In genomic region chr16:72467157-72467759, GRCh38 we compare ENCODE assay signal across 9 cellular contexts.
DNase-seq lines count a peak whose midpoint lies in the region; ATAC-seq, FAIRE-seq and TF ChIP-seq lines count a peak whose summit lies in the region.
"Had no signal": no experiment of that assay in that cellular context is flagged by ENCODE, and none has a peak within 500 bp of the region (broad histone marks: within the 10 kb centered on the region; RNA-seq: fewer than 3 reads in every experiment).

No MANE protein-coding gene starts in this region.

- TF ChIP-seq CTCF in GM12878 (IDR thresholded peaks at IDR 0.05 in 2 of 3, conservative IDR thresholded peaks at IDR 0.05 in 1 of 3; ENCODE audit: control insufficient read depth in 2 of 3, extremely low read depth in 1 of 3, insufficient read depth in 1 of 3, low read depth in 3 of 3, low read length in 3 of 3) (peak; percentile 49 to 67 (median 58); a peak in 5 of 6 replicates), liver (IDR thresholded peaks at IDR 0.05; ENCODE audit: low read depth, low read length, missing input control) (peak; percentile 40)

- H3K27ac ChIP-seq in GM23248 (no peak overlapping the region), GM12878 (ENCODE audit: control insufficient read depth, insufficient read depth) (no peak overlapping the region), liver (ENCODE audit: low read depth in 1 of 2, low read length in 2 of 2) (no peak overlapping the region)
- H3K27ac ChIP-seq: epithelial cell of prostate had no signal

- RAD21 ChIA-PET in GM12878 (lab: Charles Lee; ENCODE audit: unreplicated experiment): interaction anchor here (0.6 to 2.2 kb wide), 6 partner anchors 67 to 517 kb away, joined by 3 to 24 read pairs (median 7); no protein-coding TSS in a partner anchor

- SMC1A ChIA-PET in GM12878 (lab: Charles Lee; ENCODE audit: uncharacterized antibody, unreplicated experiment): interaction anchor here (0.6 to 2.4 kb wide), 15 partner anchors 9 to 1558 kb away, joined by 3 to 38 read pairs (median 4); no protein-coding TSS in a partner anchor

- no peak overlapping the region for H3K4me3 Mint-ChIP-seq in T-cell

- H3K79me2 ChIP-seq in GM23248 (ENCODE audit: insufficient read depth): no peaks in the 10 kb centered on the region
- no peaks in the 10 kb centered on the region for H3K79me2 ChIP-seq in GM12878 (ENCODE audit: control insufficient read depth, insufficient read depth, low read length)

- no peak overlapping the region for H3K9ac ChIP-seq in GM23248
- H3K9ac ChIP-seq in GM12878 (ENCODE audit: control insufficient read depth, insufficient read depth, low read length): no peak overlapping the region
- H3K9ac ChIP-seq in liver (ENCODE audit: low read depth in 1 of 2, low read length in 2 of 2): no peak overlapping the region

- H3K9me3 ChIP-seq in GM23248 (ENCODE audit: low read depth): no peaks in the 10 kb centered on the region
- H3K9me3 ChIP-seq in GM12878 (replicated peaks; ENCODE audit: control insufficient read depth, insufficient read depth, low read length): no peaks in the 10 kb centered on the region
- H3K9me3 ChIP-seq in liver (ENCODE audit: control insufficient read depth in 4 of 4, low read length in 3 of 4): no peaks in the 10 kb centered on the region

- H3K4me2 ChIP-seq in GM23248 (ENCODE audit: unreplicated experiment) (no peak overlapping the region), GM12878 (ENCODE audit: control insufficient read depth, insufficient read depth) (no peak overlapping the region)

- in situ Hi-C loops in GM23248 (cut with MboI) (loop anchor here (5.0 to 10.0 kb wide), 2 partner anchors 220 to 342 kb away; no protein-coding TSS in a partner anchor), GM12878 (cut with MboI) (no loop called here)

- WGBS in GM23248 (ENCODE audit: low coverage in 1 of 2, low lambda C conversion rate in 2 of 2, missing lambda C conversion rate in 2 of 2), 2 experiments: 21 to 24% methylated on average over 3 of the region's 3 CpGs
- WGBS in GM12878 (ENCODE audit: insufficient coverage, insufficient replicate concordance, low lambda C conversion rate, missing lambda C conversion rate): 10% methylated on average over 3 of the region's 3 CpGs
- WGBS in liver: 36% methylated on average over 3 of the region's 3 CpGs

- DNase-seq in AML-193 (lab: John Stamatoyannopoulos, UW) (peak; percentile 58 to 60), GM23248 (peak; percentile 72), NCI-H2171 (lab: John Stamatoyannopoulos, UW) (peak; percentile 58), GM12878 (ENCODE audit: low read depth, low spot score) (no peak), T-cell (no peak)
- DNase-seq in activated CD4-positive, alpha-beta T cell treated with anti-CD3 and anti-CD28 coated beads, Interleukin-2, amount 50 U/mL, for 48 hours: no peak

- H3K9me2 ChIP-seq in GM23248 (ENCODE audit: insufficient read depth): no peaks in the 10 kb centered on the region

- H3K36me3 Mint-ChIP-seq in T-cell: no peaks in the 10 kb centered on the region

- no peak for TF ChIP-seq EP300 in GM12878 (IDR thresholded peaks at IDR 0.05; ENCODE audit: borderline replicate concordance in 1 of 2, control insufficient read depth in 1 of 2, low read depth in 2 of 2, low read length in 2 of 2)

- no peak for TF ChIP-seq POLR2A in GM12878 (IDR thresholded peaks at IDR 0.05; ENCODE audit: low read depth, low read length)

- no TSS peak for BruUV-seq in GM12878 (replicated peaks; lab: Mats Ljungman, UMichigan)

- H3K27me3 ChIP-seq in GM23248 (replicated peaks; ENCODE audit: insufficient read depth): no peaks in the 10 kb centered on the region
- H3K27me3 ChIP-seq in GM12878 (replicated peaks in 1 of 2; ENCODE audit: control insufficient read depth in 2 of 2, insufficient read depth in 2 of 2, low read length in 1 of 2): no peaks in the 10 kb centered on the region
- H3K27me3 ChIP-seq in liver (ENCODE audit: control insufficient read depth in 4 of 4, insufficient read depth in 4 of 4, low read length in 3 of 4): no peaks in the 10 kb centered on the region

- CTCF ChIA-PET in GM12878 (lab: Yijun Ruan, JAX) (interaction anchor here (0.6 to 5.3 kb wide), 18 partner anchors 8 to 1413 kb away, joined by 3 to 92 read pairs (median 3); no protein-coding TSS in a partner anchor), T-cell (lab: Charles Lee) (interaction anchor here in 1 of 2 donors (1.0 kb wide), 1 partner anchor 67 kb away, joined by 3 read pairs; no protein-coding TSS in a partner anchor)

- FAIRE-seq in GM12878 (lab: Jason Lieb, UNC): peak; percentile 47

- peak; percentile 84 for ATAC-seq in GM12878
- no peak for ATAC-seq in GM21786 (IDR thresholded peaks at IDR 0.05; ENCODE audit: unreplicated experiment)
- no peak for ATAC-seq in T-cell (replicated peaks in 1 of 4)

- no peaks in the 10 kb centered on the region for H3K27me3 Mint-ChIP-seq in T-cell

- TF ChIP-seq RAD21 in GM12878 (IDR thresholded peaks at IDR 0.05; ENCODE audit: insufficient read depth, low read depth, low read length): peak; percentile 79
- TF ChIP-seq RAD21 in liver (IDR thresholded peaks at IDR 0.05): peak; percentile 83 to 88

- no peak overlapping the region for H3K27ac Mint-ChIP-seq in T-cell

- no peaks in the 10 kb centered on the region for H3F3A ChIP-seq in GM23248 (ENCODE audit: insufficient read depth)

- intact Hi-C loops in GM12878 (cut with micrococcal nuclease; ENCODE audit: unreplicated experiment): loop anchor here (1.0 to 5.0 kb wide), 4 partner anchors 65 to 400 kb away; no protein-coding TSS in a partner anchor

- peaks cover 17% of the 10 kb centered on the region; the same call in 1 of the 2 replicates for H3K4me1 ChIP-seq in GM23248 (ENCODE audit: insufficient read depth)
- H3K4me1 ChIP-seq in GM12878 (ENCODE audit: control insufficient read depth, insufficient read depth, low read length): no peaks in the 10 kb centered on the region
- no peaks in the 10 kb centered on the region for H3K4me1 ChIP-seq in liver (ENCODE audit: control insufficient read depth in 4 of 4, insufficient read depth in 4 of 4, low read length in 3 of 4)

- no peaks in the 10 kb centered on the region for H3K4me1 Mint-ChIP-seq in T-cell

- H3K36me3 ChIP-seq in GM23248 (ENCODE audit: low read depth): no peaks in the 10 kb centered on the region
- no peaks in the 10 kb centered on the region for H3K36me3 ChIP-seq in GM12878 (ENCODE audit: control insufficient read depth in 2 of 2, insufficient read depth in 2 of 2, low read length in 1 of 2)
- H3K36me3 ChIP-seq in liver (ENCODE audit: control insufficient read depth in 4 of 4, insufficient read depth in 3 of 4, low read depth in 1 of 4, low read length in 3 of 4): no peaks in the 10 kb centered on the region

- H2AFZ ChIP-seq in GM23248 (no peak overlapping the region), GM12878 (ENCODE audit: control insufficient read depth, low read depth, low read length) (no peak overlapping the region)

- peaks cover 0 to 4% (median 3%) of the 10 kb centered on the region in 3 donors for H3K9me3 Mint-ChIP-seq in T-cell

- H4K20me1 ChIP-seq in GM23248 (ENCODE audit: insufficient read depth): no peaks in the 10 kb centered on the region
- H4K20me1 ChIP-seq in GM12878 (ENCODE audit: control insufficient read depth, insufficient read depth): no peaks in the 10 kb centered on the region

- POLR2A ChIA-PET in GM12878 (lab: Charles Lee): no interaction called here
- POLR2A ChIA-PET in T-cell (lab: Charles Lee): no interaction called here

- H3K4me3 ChIP-seq in GM23248 (no peak overlapping the region), GM12878 (no peak overlapping the region), liver (ENCODE audit: low read depth in 1 of 3, low read length in 3 of 3) (no peak overlapping the region)

TF ChIP-seq in GM12878, 131 proteins besides CTCF, POLR2A, EP300 and RAD21:
- TF ChIP-seq ZNF384 (IDR thresholded peaks at IDR 0.05; ENCODE audit: borderline replicate concordance, low read depth, low read length): peak; percentile 84
- no peak for TF ChIP-seq NFXL1 (IDR thresholded peaks at IDR 0.05; ENCODE audit: borderline replicate concordance)
- peak; percentile 73; the same call in 1 of the 2 replicates for TF ChIP-seq SMC3 (IDR thresholded peaks at IDR 0.05; ENCODE audit: borderline replicate concordance, low read length)
- TF ChIP-seq ZZZ3 (IDR thresholded peaks at IDR 0.05; ENCODE audit: control insufficient read depth, insufficient read length, low read depth): no peak
- TF ChIP-seq YY1 (IDR thresholded peaks at IDR 0.05; ENCODE audit: low read depth, low read length): 0 out of 2 replicates have a peak, but pooled peaks have one; percentile 35

TF ChIP-seq in liver, 16 proteins besides CTCF, POLR2A, EP300 and RAD21:
- TF ChIP-seq HNF4A (conservative IDR thresholded peaks at IDR 0.05) (peak in 1 of 2 donors; percentile 11), GABPA (IDR thresholded peaks at IDR 0.05 in 1 of 2, conservative IDR thresholded peaks at IDR 0.05 in 1 of 2) (no peak), EGR1 (IDR thresholded peaks at IDR 0.05; ENCODE audit: low read depth in 2 of 2) (no peak), FOXA2 (IDR thresholded peaks at IDR 0.05) (no peak)
TF ChIP-seq in liver: peak in this region for 1.

Comparison
In these comparisons a context has a peak if more than half of its experiments do, and no peak if none do; other contexts are left out.
1. DNase-seq: peak in AML-193 (2 of 2), GM23248 (single experiment) and NCI-H2171 (single experiment); none in GM12878 (single experiment), activated CD4-positive, alpha-beta T cell treated with anti-CD3 and anti-CD28 coated beads, Interleukin-2, amount 50 U/mL, for 48 hours (0 of 2) and T-cell (0 of 34).